ENCODE assay signal across 19 cellular contexts in the genomic region with DNA sequence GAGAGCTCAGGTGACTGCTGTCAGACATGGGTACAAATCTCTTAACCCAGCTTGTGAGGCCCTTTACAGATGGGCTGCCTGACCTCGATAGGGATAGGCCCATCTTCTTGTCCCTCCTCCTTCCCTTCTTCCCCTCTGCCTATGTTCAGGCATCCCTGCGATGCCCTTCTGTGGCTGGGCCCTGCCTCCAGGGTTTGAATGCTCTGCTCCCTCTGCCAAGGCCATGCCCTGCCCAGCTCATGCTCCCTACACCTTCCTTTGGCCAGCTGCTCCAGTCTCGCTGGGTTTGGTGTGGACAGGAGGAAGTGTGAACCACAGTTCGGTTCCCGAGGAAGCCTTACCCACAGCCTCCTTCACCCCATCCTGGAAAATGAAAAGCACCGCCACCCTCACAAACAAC. TPM values are rescaled to one million over a fixed set of nuclear protein-coding genes. Genes with fewer than 3 reads are reported as not detected.
DNase-seq lines count a peak whose midpoint lies in the region; ATAC-seq, FAIRE-seq and TF ChIP-seq lines count a peak whose summit lies in the region.
"Had no signal": no experiment of that assay in that cellular context is flagged by ENCODE, and none has a peak within 500 bp of the region (broad histone marks: within the 10 kb centered on the region; RNA-seq: fewer than 3 reads in every experiment).

No MANE protein-coding gene starts in this region.

- ATAC-seq in WTC11 (no peak), HG02852 (IDR thresholded peaks at IDR 0.05; ENCODE audit: unreplicated experiment) (no peak)
- no peak for ATAC-seq in stimulated activated effector memory CD8-positive, alpha-beta T cell treated with anti-CD3 and anti-CD28 coated beads, Interleukin-12 subunit alpha, Interleukin-12 subunit beta, amount 100 ng/mL, for 72 hours
- ATAC-seq: activated CD4-positive, CD25-positive, alpha-beta regulatory T cell treated with anti-CD3 and anti-CD28 coated beads, Interleukin-2, amount 50 U/mL, for 24 hours; GM12878 had no signal

- H3K4me3 Mint-ChIP-seq in WTC11, result no peak overlapping the region
- peak overlapping the region; percentile 77 for H3K4me3 Mint-ChIP-seq in stimulated activated effector memory CD8-positive, alpha-beta T cell treated with anti-CD3 and anti-CD28 coated beads, Interleukin-12 subunit alpha, Interleukin-12 subunit beta, amount 100 ng/mL, for 72 hours
- H3K4me3 Mint-ChIP-seq in CD14-positive monocyte, result no peak overlapping the region

- no peaks in the 10 kb centered on the region for H3K36me3 ChIP-seq in left ventricle myocardium inferior
- H3K36me3 ChIP-seq: suprapubic skin had no signal

- CTCF ChIA-PET in WTC11 (lab: Charles Lee), result no interaction called here

- POLR2A ChIA-PET in WTC11 (lab: Charles Lee), result no interaction called here

- DNase-seq in GM12891 (ENCODE audit: insufficient read length, low spot score) (no peak), WTC11 (ENCODE audit: low spot score) (no peak), left ventricle myocardium inferior (peak; percentile 30), CD14-positive monocyte (ENCODE audit: low spot score) (no peak), anterior cingulate cortex (lab: John Stamatoyannopoulos, UW) (no peak), KG1 (lab: John Stamatoyannopoulos, UW) (no peak)
- no peak for DNase-seq in stimulated activated effector memory CD8-positive, alpha-beta T cell treated with anti-CD3 and anti-CD28 coated beads, Interleukin-12 subunit alpha, Interleukin-12 subunit beta, amount 100 ng/mL, for 72 hours (ENCODE audit: low spot score in 2 of 2)
- DNase-seq: EL, NCI-H187 treated with DMSO at 0.1 percent for 48 hours, NCI-H524 treated with DMSO at 0.1 percent for 48 hours, spleen had no signal

- H3K27me3 Mint-ChIP-seq in WTC11 (ENCODE audit: low read depth) (peaks cover 7% of the 10 kb centered on the region), CD14-positive monocyte (ENCODE audit: low read depth in 3 of 3) (peaks cover 0 to 2% (median 0%) of the 10 kb centered on the region in 3 donors)

- peak overlapping the region; percentile 75 for H3K27ac Mint-ChIP-seq in WTC11
- peak overlapping the region; percentile 93 for H3K27ac Mint-ChIP-seq in stimulated activated effector memory CD8-positive, alpha-beta T cell treated with anti-CD3 and anti-CD28 coated beads, Interleukin-12 subunit alpha, Interleukin-12 subunit beta, amount 100 ng/mL, for 72 hours
- peak overlapping the region in 2 of 7 donors; percentile 26 to 78 for H3K27ac Mint-ChIP-seq in CD14-positive monocyte

- peak overlapping the region; percentile 96 for H3K27ac ChIP-seq in left ventricle myocardium inferior (replicated peaks)
- H3K27ac ChIP-seq: suprapubic skin had no signal

- no peaks in the 10 kb centered on the region for H3K9me3 Mint-ChIP-seq in WTC11
- no peaks in the 10 kb centered on the region for H3K9me3 Mint-ChIP-seq in stimulated activated effector memory CD8-positive, alpha-beta T cell treated with anti-CD3 and anti-CD28 coated beads, Interleukin-12 subunit alpha, Interleukin-12 subunit beta, amount 100 ng/mL, for 72 hours
- no peaks in the 10 kb centered on the region for H3K9me3 Mint-ChIP-seq in CD14-positive monocyte

- no peak overlapping the region for H3K4me3 ChIP-seq in left ventricle myocardium inferior
- H3K4me3 ChIP-seq: GM12878, lung, spleen, suprapubic skin had no signal

- FAIRE-seq in GM12891 (lab: Jason Lieb, UNC), result no peak
- FAIRE-seq: GM12878 had no signal

- H3K4me1 ChIP-seq in left ventricle myocardium inferior, result peaks cover 98% of the 10 kb centered on the region

- intact Hi-C loops in left ventricle myocardium inferior (cut with micrococcal nuclease) (no loop called here), CD14-positive monocyte (cut with micrococcal nuclease) (no loop called here)

- TF ChIP-seq CTCF in WTC11 (IDR thresholded peaks at IDR 0.05) (no peak), left ventricle myocardium inferior (IDR thresholded peaks at IDR 0.05; ENCODE audit: borderline replicate concordance) (no peak), CD14-positive monocyte (IDR thresholded peaks at IDR 0.05) (no peak)

- H3K36me3 Mint-ChIP-seq in WTC11 (peaks cover 6% of the 10 kb centered on the region; the same call in 1 of the 2 replicates), CD14-positive monocyte (peaks cover 29 to 31% of the 10 kb centered on the region in 2 donors)
- H3K36me3 Mint-ChIP-seq in stimulated activated effector memory CD8-positive, alpha-beta T cell treated with anti-CD3 and anti-CD28 coated beads, Interleukin-12 subunit alpha, Interleukin-12 subunit beta, amount 100 ng/mL, for 72 hours, result peaks cover 8% of the 10 kb centered on the region

- no peak for TF ChIP-seq POLR2A in GM12891 (IDR thresholded peaks at IDR 0.05; ENCODE audit: low read depth, low read length)

- H3K4me1 Mint-ChIP-seq in WTC11 (peaks cover 47% of the 10 kb centered on the region), CD14-positive monocyte (peaks cover 72% of the 10 kb centered on the region)
- peaks cover 82% of the 10 kb centered on the region for H3K4me1 Mint-ChIP-seq in stimulated activated effector memory CD8-positive, alpha-beta T cell treated with anti-CD3 and anti-CD28 coated beads, Interleukin-12 subunit alpha, Interleukin-12 subunit beta, amount 100 ng/mL, for 72 hours

- H3K9me3 ChIP-seq in left ventricle myocardium inferior (replicated peaks), result no peaks in the 10 kb centered on the region
- H3K9me3 ChIP-seq: spleen, suprapubic skin had no signal

- no peaks in the 10 kb centered on the region for H3K27me3 ChIP-seq in left ventricle myocardium inferior (ENCODE audit: low read depth)
- H3K27me3 ChIP-seq: spleen, suprapubic skin had no signal

TF ChIP-seq in GM12891, 5 proteins besides CTCF, POLR2A, EP300 and RAD21:
- TF ChIP-seq PAX5 (IDR thresholded peaks at IDR 0.05; ENCODE audit: insufficient read depth, low read length, severe bottlenecking) (no peak), POLR2AphosphoS5 (IDR thresholded peaks at IDR 0.05; ENCODE audit: low read depth, low read length) (no peak), SPI1 (IDR thresholded peaks at IDR 0.05; ENCODE audit: low read depth, low read length) (0 out of 2 replicates have a peak, but pooled peaks have one; percentile 0)

TF ChIP-seq in WTC11, 78 proteins besides CTCF, POLR2A, EP300 and RAD21 (continues in another document):
- TF ChIP-seq, protein P1, sequence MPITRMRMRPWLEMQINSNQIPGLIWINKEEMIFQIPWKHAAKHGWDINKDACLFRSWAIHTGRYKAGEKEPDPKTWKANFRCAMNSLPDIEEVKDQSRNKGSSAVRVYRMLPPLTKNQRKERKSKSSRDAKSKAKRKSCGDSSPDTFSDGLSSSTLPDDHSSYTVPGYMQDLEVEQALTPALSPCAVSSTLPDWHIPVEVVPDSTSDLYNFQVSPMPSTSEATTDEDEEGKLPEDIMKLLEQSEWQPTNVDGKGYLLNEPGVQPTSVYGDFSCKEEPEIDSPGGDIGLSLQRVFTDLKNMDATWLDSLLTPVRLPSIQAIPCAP (CRISPR knock-in tag; IDR thresholded peaks at IDR 0.05), result no peak
- TF ChIP-seq NFE2L1 (CRISPR knock-in tag; IDR thresholded peaks at IDR 0.05), result no peak
- no peak for TF ChIP-seq ZNF232 (CRISPR knock-in tag; IDR thresholded peaks at IDR 0.05)
- TF ChIP-seq, protein P2, sequence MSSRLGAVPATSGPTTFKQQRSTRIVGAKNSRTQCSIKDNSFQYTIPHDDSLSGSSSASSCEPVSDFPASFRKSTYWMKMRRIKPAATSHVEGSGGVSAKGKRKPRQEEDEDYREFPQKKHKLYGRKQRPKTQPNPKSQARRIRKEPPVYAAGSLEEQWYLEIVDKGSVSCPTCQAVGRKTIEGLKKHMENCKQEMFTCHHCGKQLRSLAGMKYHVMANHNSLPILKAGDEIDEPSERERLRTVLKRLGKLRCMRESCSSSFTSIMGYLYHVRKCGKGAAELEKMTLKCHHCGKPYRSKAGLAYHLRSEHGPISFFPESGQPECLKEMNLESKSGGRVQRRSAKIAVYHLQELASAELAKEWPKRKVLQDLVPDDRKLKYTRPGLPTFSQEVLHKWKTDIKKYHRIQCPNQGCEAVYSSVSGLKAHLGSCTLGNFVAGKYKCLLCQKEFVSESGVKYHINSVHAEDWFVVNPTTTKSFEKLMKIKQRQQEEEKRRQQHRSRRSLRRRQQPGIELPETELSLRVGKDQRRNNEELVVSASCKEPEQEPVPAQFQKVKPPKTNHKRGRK (CRISPR knock-in tag; IDR thresholded peaks at IDR 0.05; ENCODE audit: borderline replicate concordance), result no peak
- no peak for TF ChIP-seq GTF2I (CRISPR knock-in tag; conservative IDR thresholded peaks at IDR 0.05)
- no peak for TF ChIP-seq ZNF396 (CRISPR knock-in tag; IDR thresholded peaks at IDR 0.05; ENCODE audit: borderline replicate concordance)
- no peak for TF ChIP-seq NFYB (CRISPR knock-in tag; conservative IDR thresholded peaks at IDR 0.05; ENCODE audit: low read depth)
- TF ChIP-seq NR2C2 (CRISPR knock-in tag; IDR thresholded peaks at IDR 0.05), result no peak
- no peak for TF ChIP-seq OVOL2 (CRISPR knock-in tag; IDR thresholded peaks at IDR 0.05; ENCODE audit: borderline replicate concordance)
- TF ChIP-seq, protein P3, sequence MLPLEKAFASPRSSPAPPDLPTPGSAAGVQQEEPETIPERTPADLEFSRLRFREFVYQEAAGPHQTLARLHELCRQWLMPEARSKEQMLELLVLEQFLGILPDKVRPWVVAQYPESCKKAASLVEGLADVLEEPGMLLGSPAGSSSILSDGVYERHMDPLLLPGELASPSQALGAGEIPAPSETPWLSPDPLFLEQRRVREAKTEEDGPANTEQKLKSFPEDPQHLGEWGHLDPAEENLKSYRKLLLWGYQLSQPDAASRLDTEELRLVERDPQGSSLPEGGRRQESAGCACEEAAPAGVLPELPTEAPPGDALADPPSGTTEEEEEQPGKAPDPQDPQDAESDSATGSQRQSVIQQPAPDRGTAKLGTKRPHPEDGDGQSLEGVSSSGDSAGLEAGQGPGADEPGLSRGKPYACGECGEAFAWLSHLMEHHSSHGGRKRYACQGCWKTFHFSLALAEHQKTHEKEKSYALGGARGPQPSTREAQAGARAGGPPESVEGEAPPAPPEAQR (CRISPR knock-in tag; IDR thresholded peaks at IDR 0.05), result no peak
- TF ChIP-seq ZNF671 (CRISPR knock-in tag; IDR thresholded peaks at IDR 0.05), result no peak

RNA-seq across cellular contexts. Expression of a gene that starts 4.3 kb away (rescaled TPM):
- 4.2 TPM for polyA plus RNA-seq in GM12891 (2012; ENCODE audit: low read depth, missing spikeins)
- 12.1 to 13.9 TPM (median 12.8 TPM) in 3 replicates for total RNA-seq in WTC11 (2021)
- total RNA-seq in left ventricle myocardium inferior, result 121 TPM
- polyA plus RNA-seq in CD14-positive monocyte, result 1 to 10 TPM in 1 of 2 donors, under 1 TPM in 1; 0.59 to 1.3 TPM

RNA-seq across cellular contexts. Expression of a gene that starts 35.9 kb away (rescaled TPM):
- 0.10 TPM for polyA plus RNA-seq in GM12891 (2012; ENCODE audit: low read depth, missing spikeins)
- total RNA-seq in WTC11 (2021), result 0.02 to 0.25 TPM in 2 of 3 replicates, not detected in the other
- total RNA-seq in left ventricle myocardium inferior, result not detected
- under 1 TPM; 0.03 to 0.05 TPM for polyA plus RNA-seq in CD14-positive monocyte
- total RNA-seq: dermis microvascular lymphatic vessel endothelial cell had no signal
- polyA plus RNA-seq: BJ had no signal

RNA-seq across cellular contexts. Expression of a gene that starts 48.1 kb away (rescaled TPM):
- 0.26 TPM for polyA plus RNA-seq in GM12891 (2012; ENCODE audit: low read depth, missing spikeins)
- total RNA-seq in WTC11 (2021) (not detected in 3 replicates), left ventricle myocardium inferior (0.33 TPM)
- under 1 TPM in 1 of 2 donors, not detected in 1; 0.10 TPM for polyA plus RNA-seq in CD14-positive monocyte
- total RNA-seq: dermis microvascular lymphatic vessel endothelial cell, fibroblast of lung, GM12878 had no signal
- polyA plus RNA-seq: BJ, fibroblast of lung had no signal
